In genomic region chr3:72155391-72156064, GRCh38 we compare ENCODE assay signal across 9 cellular contexts.
DNase-seq lines count a peak whose midpoint lies in the region; ATAC-seq and TF ChIP-seq lines count a peak whose summit lies in the region.
"Had no signal": no experiment of that assay in that cellular context is flagged by ENCODE, and none has a peak within 500 bp of the region (broad histone marks: within the 10 kb centered on the region; RNA-seq: fewer than 3 reads in every experiment).

No MANE protein-coding gene starts in this region.

- no peak for TF ChIP-seq CTCF in Caco-2 (IDR thresholded peaks at IDR 0.05; ENCODE audit: insufficient read depth in 1 of 2, low read depth in 1 of 2, low read length in 1 of 2, severe bottlenecking in 1 of 2, unreplicated experiment in 1 of 2)
- no peak for TF ChIP-seq CTCF in foreskin fibroblast (IDR thresholded peaks at IDR 0.05; ENCODE audit: low read depth, low read length)
- TF ChIP-seq CTCF in progenitor cell of endocrine pancreas (IDR thresholded peaks at IDR 0.05; ENCODE audit: unreplicated experiment), result no peak

- H3K9me3 ChIP-seq in Caco-2, result 0 out of 2 replicates have a peak, but pooled peaks cover 5% of the 10 kb centered on the region

- no peak overlapping the region for H3K4me3 ChIP-seq in Caco-2 (ENCODE audit: low read depth, low read length)
- no peak overlapping the region for H3K4me3 ChIP-seq in foreskin fibroblast (ENCODE audit: low read depth in 1 of 2, low read length in 2 of 2)

- ATAC-seq in SK-N-SH treated with all-trans-retinoic acid at 6 μM for 48 hours (peak; percentile 73), GM21528 (IDR thresholded peaks at IDR 0.05; ENCODE audit: low FRiP score, unreplicated experiment) (no peak), HG02571 (IDR thresholded peaks at IDR 0.05; ENCODE audit: unreplicated experiment) (no peak)

- CTCF ChIA-PET in Caco-2 (lab: Charles Lee), result no interaction called here

- H3K27ac Mint-ChIP-seq in Caco-2 (ENCODE audit: unreplicated experiment) (peak overlapping the region; percentile 50), progenitor cell of endocrine pancreas (peak overlapping the region; percentile 91)
- H3K27ac Mint-ChIP-seq: activated naive CD8-positive, alpha-beta T cell treated with anti-CD3 and anti-CD28 coated beads, Interleukin-2, amount 10 ng/mL, durations not matched to agents 7 days and 5 days had no signal

- DNase-seq in Caco-2, result no peak
- peak; percentile 99 to 100 for DNase-seq in foreskin fibroblast
- no peak for DNase-seq in progenitor cell of endocrine pancreas (ENCODE audit: low spot score, unreplicated experiment)
- no peak for DNase-seq in SIG-M5 treated with dmso at 0.1 percent for 504 hours (lab: John Stamatoyannopoulos, UW; ENCODE audit: unreplicated experiment)
- DNase-seq in NCI-H2107 (lab: John Stamatoyannopoulos, UW), result no peak
- DNase-seq: activated naive CD8-positive, alpha-beta T cell treated with anti-CD3 and anti-CD28 coated beads, Interleukin-2, amount 10 ng/mL, durations not matched to agents 7 days and 5 days had no signal

- no peaks in the 10 kb centered on the region for H3K9me3 Mint-ChIP-seq in Caco-2 (ENCODE audit: unreplicated experiment)
- no peaks in the 10 kb centered on the region for H3K9me3 Mint-ChIP-seq in progenitor cell of endocrine pancreas (ENCODE audit: low read depth)

- no peak overlapping the region for H3K4me3 Mint-ChIP-seq in Caco-2 (ENCODE audit: unreplicated experiment)
- H3K4me3 Mint-ChIP-seq in progenitor cell of endocrine pancreas (ENCODE audit: low read depth), result no peak overlapping the region
- H3K4me3 Mint-ChIP-seq: activated naive CD8-positive, alpha-beta T cell treated with anti-CD3 and anti-CD28 coated beads, Interleukin-2, amount 10 ng/mL, durations not matched to agents 7 days and 5 days had no signal

- no TSS peak for BruUV-seq in Caco-2 (replicated peaks; lab: Mats Ljungman, UMichigan)

- peaks cover 24% of the 10 kb centered on the region for H3K4me1 ChIP-seq in Caco-2

- peaks cover 13% of the 10 kb centered on the region for H3K4me1 Mint-ChIP-seq in Caco-2 (ENCODE audit: low read depth, unreplicated experiment)
- peaks cover 37% of the 10 kb centered on the region for H3K4me1 Mint-ChIP-seq in progenitor cell of endocrine pancreas (ENCODE audit: low read depth)

- H3K27me3 Mint-ChIP-seq in Caco-2 (ENCODE audit: insufficient read depth, unreplicated experiment) (no peaks in the 10 kb centered on the region), progenitor cell of endocrine pancreas (peaks cover 10% of the 10 kb centered on the region)

- H3K36me3 Mint-ChIP-seq in Caco-2 (ENCODE audit: insufficient read depth, unreplicated experiment) (no peaks in the 10 kb centered on the region), progenitor cell of endocrine pancreas (ENCODE audit: insufficient read depth) (no peaks in the 10 kb centered on the region)
- H3K36me3 Mint-ChIP-seq: activated naive CD8-positive, alpha-beta T cell treated with anti-CD3 and anti-CD28 coated beads, Interleukin-2, amount 10 ng/mL, durations not matched to agents 7 days and 5 days had no signal

- H3K27me3 ChIP-seq in Caco-2 (replicated peaks; ENCODE audit: control insufficient read depth, insufficient read depth, low read length), result no peaks in the 10 kb centered on the region

- intact Hi-C loops in Caco-2 (cut with micrococcal nuclease; ENCODE audit: unreplicated experiment), result no loop called here

- H3K36me3 ChIP-seq in Caco-2 (ENCODE audit: control insufficient read depth, insufficient read depth, low read length), result no peaks in the 10 kb centered on the region

- POLR2A ChIA-PET in Caco-2 (lab: Charles Lee), result no interaction called here

TF ChIP-seq in SK-N-SH treated with all-trans-retinoic acid at 6 μM for 48 hours, 23 proteins besides CTCF, POLR2A, EP300 and RAD21:
- TF ChIP-seq TCF4 (CRISPR knock-in tag; IDR thresholded peaks at IDR 0.05; ENCODE audit: borderline replicate concordance), result peak; percentile 44; the same call in 1 of the 2 replicates
- TF ChIP-seq PPARA (CRISPR knock-in tag; IDR thresholded peaks at IDR 0.05; ENCODE audit: borderline replicate concordance), result no peak

Comparison
In these comparisons a context has a peak if more than half of its experiments do, and no peak if none do; other contexts are left out.
1. DNase-seq: peak in foreskin fibroblast (2 of 2); none in Caco-2 (0 of 2), progenitor cell of endocrine pancreas (single experiment), SIG-M5 treated with dmso at 0.1 percent for 504 hours (single experiment) and NCI-H2107 (single experiment).